Comparison of ENCODE assay signal across 29 cellular contexts in genomic region chr3:23546186-23546585, GRCh38.
"Had no signal": no experiment of that assay in that cellular context is flagged by ENCODE, and none has a peak within 500 bp of the region (broad histone marks: within the 10 kb centered on the region; RNA-seq: fewer than 3 reads in every experiment).

No MANE protein-coding gene starts in this region.

- H3K4me1 Mint-ChIP-seq: activated CD4-positive, alpha-beta T cell treated with anti-CD3 and anti-CD28 coated beads, Interleukin-2, amount 10 ng/mL, durations not matched to agents 24 days and 14 days; central memory CD8-positive, alpha-beta T cell; neural crest cell had no signal

- H3K36me3 ChIP-seq: breast epithelium, gastroesophageal sphincter, pancreas, prostate gland, right atrium auricular region had no signal

- H3K36me3 Mint-ChIP-seq: activated CD4-positive, alpha-beta memory T cell treated with anti-CD3 and anti-CD28 coated beads for 36 hours; naive thymus-derived CD8-positive, alpha-beta T cell had no signal

- H2AFZ ChIP-seq: hepatocyte had no signal

- H3K27ac ChIP-seq: breast epithelium, gastroesophageal sphincter, hepatocyte, pancreas, prostate gland, right atrium auricular region had no signal

- FAIRE-seq: colon, pancreas, urothelium cell line had no signal

- H3K27me3 Mint-ChIP-seq: activated CD4-positive, alpha-beta T cell treated with anti-CD3 and anti-CD28 coated beads, Interleukin-2, amount 10 ng/mL, durations not matched to agents 24 days and 14 days; memory B cell; naive thymus-derived CD8-positive, alpha-beta T cell had no signal

- H3K27ac Mint-ChIP-seq: activated CD4-positive, alpha-beta memory T cell treated with anti-CD3 and anti-CD28 coated beads for 36 hours; activated CD4-positive, alpha-beta T cell treated with anti-CD3 and anti-CD28 coated beads, Interleukin-2, amount 10 ng/mL, durations not matched to agents 24 days and 14 days; activated T-cell treated with anti-CD3 and anti-CD28 coated beads, Interleukin-2, amount 50 U/mL, for 24 hours; memory B cell; naive thymus-derived CD8-positive, alpha-beta T cell had no signal

- H3K79me2 ChIP-seq: hepatocyte had no signal

- H3K4me3 ChIP-seq: breast epithelium, gastroesophageal sphincter, hepatocyte, pancreas, prostate gland, right atrium auricular region had no signal

- H3K4me3 Mint-ChIP-seq: activated CD4-positive, alpha-beta memory T cell treated with anti-CD3 and anti-CD28 coated beads for 36 hours; activated CD4-positive, alpha-beta T cell treated with anti-CD3 and anti-CD28 coated beads, Interleukin-2, amount 10 ng/mL, durations not matched to agents 24 days and 14 days; activated T-cell treated with anti-CD3 and anti-CD28 coated beads, Interleukin-2, amount 50 U/mL, for 24 hours; central memory CD8-positive, alpha-beta T cell; memory B cell; naive thymus-derived CD8-positive, alpha-beta T cell; neural crest cell had no signal

- H3K9me3 ChIP-seq: breast epithelium, gastroesophageal sphincter, pancreas, prostate gland, right atrium auricular region had no signal

- H3K4me1 ChIP-seq: breast epithelium, gastroesophageal sphincter, pancreas, prostate gland, right atrium auricular region had no signal

- H3K27me3 ChIP-seq: breast epithelium, gastroesophageal sphincter, hepatocyte, pancreas, right atrium auricular region had no signal

- DNase-seq: activated CD4-positive, alpha-beta memory T cell treated with anti-CD3 and anti-CD28 coated beads for 36 hours; activated CD4-positive, alpha-beta T cell treated with anti-CD3 and anti-CD28 coated beads, Interleukin-2, amount 10 ng/mL, durations not matched to agents 24 days and 14 days; activated CD4-positive, CD25-positive, alpha-beta regulatory T cell treated with anti-CD3 and anti-CD28 coated beads, Interleukin-2, amount 50 U/mL, for 72 hours; activated CD8-positive, alpha-beta memory T cell treated with anti-CD3 and anti-CD28 coated beads, Interleukin-2, amount 50 U/mL, for 48 hours; activated gamma-delta T cell; activated naive CD4-positive, alpha-beta T cell treated with anti-CD3 and anti-CD28 coated beads, Interleukin-2, amount 50 U/mL, for 16 hours; activated T-cell treated with anti-CD3 and anti-CD28 coated beads, Interleukin-2, amount 50 U/mL, for 24 hours; amygdala; dermis blood vessel endothelial cell; effector CD4-positive, alpha-beta T cell; islet precursor cell; left colon; midbrain; naive thymus-derived CD8-positive, alpha-beta T cell; nucleus accumbens; pancreas; stimulated activated CD4-positive, alpha-beta T cell treated with anti-CD3 and anti-CD28 coated beads, Interleukin-15, amount 100 ng/mL, for 24 hours; stimulated activated naive CD4-positive, alpha-beta T cell treated with Interleukin-2 at 50 U/mL for 16 hours; T-helper 2 cell had no signal

- H3K4me2 ChIP-seq: hepatocyte had no signal

- H3K9me3 Mint-ChIP-seq: activated CD4-positive, alpha-beta memory T cell treated with anti-CD3 and anti-CD28 coated beads for 36 hours; activated CD4-positive, alpha-beta T cell treated with anti-CD3 and anti-CD28 coated beads, Interleukin-2, amount 10 ng/mL, durations not matched to agents 24 days and 14 days; activated T-cell treated with anti-CD3 and anti-CD28 coated beads, Interleukin-2, amount 50 U/mL, for 24 hours; central memory CD8-positive, alpha-beta T cell; memory B cell; naive thymus-derived CD8-positive, alpha-beta T cell had no signal

- ATAC-seq: gastroesophageal sphincter; left colon; naive thymus-derived CD8-positive, alpha-beta T cell; pancreas had no signal
